ENCODE assay signal across 8 cellular contexts in the genomic region with DNA sequence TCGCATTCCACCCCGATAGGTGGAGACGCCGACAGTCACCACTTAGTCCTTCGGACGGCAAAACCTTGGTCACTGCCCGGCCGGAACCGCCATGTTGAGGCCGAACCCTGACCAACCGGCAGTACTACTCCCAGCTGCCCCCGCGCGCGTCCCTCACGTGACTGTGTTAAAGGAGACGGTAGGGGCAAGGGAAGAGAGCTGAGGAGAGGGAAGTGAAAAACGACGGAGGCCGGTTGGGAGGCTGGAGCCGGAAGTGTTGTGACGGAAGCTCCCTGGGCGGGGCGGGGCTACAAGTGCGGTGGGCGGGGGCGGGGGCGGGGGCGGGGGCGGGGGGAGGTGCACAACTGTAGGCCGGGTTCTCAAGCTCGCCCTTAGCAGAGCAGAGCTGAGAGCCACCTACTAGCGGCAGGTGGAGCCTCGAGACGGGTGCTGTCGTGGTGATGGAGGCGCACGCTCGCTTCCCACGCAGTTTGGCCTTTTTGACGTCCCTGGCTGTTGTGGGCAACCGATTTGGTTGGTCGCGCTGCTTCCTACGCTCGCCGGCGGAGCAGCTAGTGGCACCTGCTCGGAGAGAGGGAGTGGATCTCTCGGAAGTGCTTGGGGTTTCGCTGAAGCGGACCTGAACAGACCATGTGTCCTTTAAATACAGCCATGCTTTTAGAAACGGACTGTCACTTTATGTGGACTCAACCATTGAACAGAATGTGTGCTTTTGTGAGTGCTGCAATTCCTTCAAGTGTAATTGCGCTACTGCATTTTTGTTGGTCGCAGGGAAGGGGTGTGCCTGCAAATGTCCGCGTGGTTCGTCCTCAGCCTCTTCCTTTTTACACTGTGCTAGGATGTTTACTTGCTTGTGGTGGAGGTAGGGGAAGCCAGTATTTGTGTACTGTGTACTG. TPM values are rescaled to one million over a fixed set of nuclear protein-coding genes. Genes with fewer than 3 reads are reported as not detected.
DNase-seq lines count a peak whose midpoint lies in the region; ATAC-seq and TF ChIP-seq lines count a peak whose summit lies in the region.

A gene with protein sequence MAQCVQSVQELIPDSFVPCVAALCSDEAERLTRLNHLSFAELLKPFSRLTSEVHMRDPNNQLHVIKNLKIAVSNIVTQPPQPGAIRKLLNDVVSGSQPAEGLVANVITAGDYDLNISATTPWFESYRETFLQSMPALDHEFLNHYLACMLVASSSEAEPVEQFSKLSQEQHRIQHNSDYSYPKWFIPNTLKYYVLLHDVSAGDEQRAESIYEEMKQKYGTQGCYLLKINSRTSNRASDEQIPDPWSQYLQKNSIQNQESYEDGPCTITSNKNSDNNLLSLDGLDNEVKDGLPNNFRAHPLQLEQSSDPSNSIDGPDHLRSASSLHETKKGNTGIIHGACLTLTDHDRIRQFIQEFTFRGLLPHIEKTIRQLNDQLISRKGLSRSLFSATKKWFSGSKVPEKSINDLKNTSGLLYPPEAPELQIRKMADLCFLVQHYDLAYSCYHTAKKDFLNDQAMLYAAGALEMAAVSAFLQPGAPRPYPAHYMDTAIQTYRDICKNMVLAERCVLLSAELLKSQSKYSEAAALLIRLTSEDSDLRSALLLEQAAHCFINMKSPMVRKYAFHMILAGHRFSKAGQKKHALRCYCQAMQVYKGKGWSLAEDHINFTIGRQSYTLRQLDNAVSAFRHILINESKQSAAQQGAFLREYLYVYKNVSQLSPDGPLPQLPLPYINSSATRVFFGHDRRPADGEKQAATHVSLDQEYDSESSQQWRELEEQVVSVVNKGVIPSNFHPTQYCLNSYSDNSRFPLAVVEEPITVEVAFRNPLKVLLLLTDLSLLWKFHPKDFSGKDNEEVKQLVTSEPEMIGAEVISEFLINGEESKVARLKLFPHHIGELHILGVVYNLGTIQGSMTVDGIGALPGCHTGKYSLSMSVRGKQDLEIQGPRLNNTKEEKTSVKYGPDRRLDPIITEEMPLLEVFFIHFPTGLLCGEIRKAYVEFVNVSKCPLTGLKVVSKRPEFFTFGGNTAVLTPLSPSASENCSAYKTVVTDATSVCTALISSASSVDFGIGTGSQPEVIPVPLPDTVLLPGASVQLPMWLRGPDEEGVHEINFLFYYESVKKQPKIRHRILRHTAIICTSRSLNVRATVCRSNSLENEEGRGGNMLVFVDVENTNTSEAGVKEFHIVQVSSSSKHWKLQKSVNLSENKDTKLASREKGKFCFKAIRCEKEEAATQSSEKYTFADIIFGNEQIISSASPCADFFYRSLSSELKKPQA (N-terminal part only) (minus strand): TSS at position 130 of the 896 bp plus-strand sequence. CDS start 364 bp downstream, outside the sequence.

- ATAC-seq in CD4-positive, alpha-beta T cell (ENCODE audit: poor library complexity), result peak; percentile 88
- ATAC-seq in GM19397 (IDR thresholded peaks at IDR 0.05; ENCODE audit: unreplicated experiment), result peak; percentile 83
- peak; percentile 82 for ATAC-seq in HG03571 (IDR thresholded peaks at IDR 0.05; ENCODE audit: unreplicated experiment)

- POLR2A ChIA-PET in CD4-positive, alpha-beta T cell (lab: Charles Lee), result interaction anchor here (0.5 to 5.0 kb wide), 26 partner anchors 12 to 215 kb away, joined by 3 to 224 read pairs (median 6); a partner anchor contains a TSS
- POLR2A ChIA-PET in activated CD4-positive, alpha-beta memory T cell treated with anti-CD3 and anti-CD28 coated beads for 36 hours (lab: Charles Lee), result interaction anchor here (0.5 to 3.4 kb wide), 7 partner anchors 70 to 193 kb away, joined by 3 to 38 read pairs (median 3); a partner anchor contains a TSS

- H3K27me3 ChIP-seq in CD4-positive, alpha-beta T cell (ENCODE audit: control insufficient read depth, insufficient read depth, low read length), result no peaks in the 10 kb centered on the region
- H3K27me3 ChIP-seq in dorsolateral prefrontal cortex, result no peaks in the 10 kb centered on the region

- H3K4me3 ChIP-seq in dorsolateral prefrontal cortex, result peak within 1 kb of the TSS; percentile 64 to 99 (median 89)
- peak within 1 kb of the TSS; percentile 78 for H3K4me3 ChIP-seq in lower leg skin (ENCODE audit: low read depth, poor library complexity, severe bottlenecking)

- CTCF ChIA-PET in CD4-positive, alpha-beta T cell (lab: Charles Lee), result interaction anchor here (0.8 to 2.6 kb wide), 8 partner anchors 13 to 189 kb away, joined by 3 to 14 read pairs (median 4); a partner anchor contains a TSS
- CTCF ChIA-PET in activated CD4-positive, alpha-beta memory T cell treated with anti-CD3 and anti-CD28 coated beads for 36 hours (lab: Charles Lee), result interaction anchor here (0.6 to 3.5 kb wide), 10 partner anchors 11 to 528 kb away, joined by 3 to 18 read pairs (median 4); a partner anchor contains a TSS

- intact Hi-C loops in CD4-positive, alpha-beta T cell (cut with DNase I, micrococcal nuclease), result loop anchor here (1.0 to 5.0 kb wide), 5 partner anchors 18 to 149 kb away; a partner anchor contains a TSS
- intact Hi-C loops in activated CD4-positive, alpha-beta memory T cell treated with anti-CD3 and anti-CD28 coated beads for 36 hours (cut with micrococcal nuclease), result loop anchor here (1.0 to 2.0 kb wide), 7 partner anchors 14 to 284 kb away; a partner anchor contains a TSS
- intact Hi-C loops in dorsolateral prefrontal cortex (cut with DNase I) (loop anchor here (1.0 to 5.0 kb wide), 3 partner anchors 76 to 149 kb away; a partner anchor contains a TSS), lower leg skin (cut with DNase I; ENCODE audit: low total_unique reads) (no loop called here)

- peak; percentile 83 to 92 (median 85) for DNase-seq in CD4-positive, alpha-beta T cell
- DNase-seq in NCI-H82 (lab: John Stamatoyannopoulos, UW) (peak; percentile 98), dorsolateral prefrontal cortex (peak; percentile 98 to 100 (median 99)), lower leg skin (ENCODE audit: low spot score in 2 of 2) (peak; percentile 98 to 100)
- DNase-seq in activated CD4-positive, alpha-beta memory T cell treated with anti-CD3 and anti-CD28 coated beads for 36 hours, result peak; percentile 95
- peak; percentile 81 to 88 for DNase-seq in stimulated activated CD4-positive, alpha-beta T cell treated with anti-CD3 and anti-CD28 coated beads, Interleukin-4, amount 100 ng/mL, for 48 hours (ENCODE audit: low read depth in 2 of 2)

- H3K4me1 Mint-ChIP-seq in CD4-positive, alpha-beta T cell (ENCODE audit: low read depth), result peaks cover 52% of the 10 kb centered on the region
- H3K4me1 Mint-ChIP-seq in activated CD4-positive, alpha-beta memory T cell treated with anti-CD3 and anti-CD28 coated beads for 36 hours (ENCODE audit: low read depth), result peaks cover 36% of the 10 kb centered on the region

- peaks cover 20% of the 10 kb centered on the region for H3K36me3 Mint-ChIP-seq in CD4-positive, alpha-beta T cell (ENCODE audit: low read depth)
- H3K36me3 Mint-ChIP-seq in activated CD4-positive, alpha-beta memory T cell treated with anti-CD3 and anti-CD28 coated beads for 36 hours, result peaks cover 4% of the 10 kb centered on the region

- H3K27ac Mint-ChIP-seq in CD4-positive, alpha-beta T cell, result peak within 1 kb of the TSS; percentile 93
- H3K27ac Mint-ChIP-seq in activated CD4-positive, alpha-beta memory T cell treated with anti-CD3 and anti-CD28 coated beads for 36 hours, result peak within 1 kb of the TSS; percentile 99

- no peak for TF ChIP-seq POLR2A in lower leg skin (IDR thresholded peaks at IDR 0.05)

- peak within 1 kb of the TSS; percentile 95 for H3K4me3 Mint-ChIP-seq in CD4-positive, alpha-beta T cell
- peak within 1 kb of the TSS; percentile 100 for H3K4me3 Mint-ChIP-seq in activated CD4-positive, alpha-beta memory T cell treated with anti-CD3 and anti-CD28 coated beads for 36 hours

- H3K9me3 Mint-ChIP-seq in CD4-positive, alpha-beta T cell, result no peaks in the 10 kb centered on the region
- no peaks in the 10 kb centered on the region for H3K9me3 Mint-ChIP-seq in activated CD4-positive, alpha-beta memory T cell treated with anti-CD3 and anti-CD28 coated beads for 36 hours

- 0% methylated on average over 35 to 55 of the region's 58 CpGs for WGBS in lower leg skin, 2 donors

- H3K27me3 Mint-ChIP-seq in CD4-positive, alpha-beta T cell, result no peaks in the 10 kb centered on the region
- no peaks in the 10 kb centered on the region for H3K27me3 Mint-ChIP-seq in activated CD4-positive, alpha-beta memory T cell treated with anti-CD3 and anti-CD28 coated beads for 36 hours

- peak within 1 kb of the TSS; percentile 93 for H3K27ac ChIP-seq in CD4-positive, alpha-beta T cell (ENCODE audit: low read depth, low read length)
- peak within 1 kb of the TSS; percentile 60 to 96 (median 88) for H3K27ac ChIP-seq in dorsolateral prefrontal cortex

- peak; percentile 25 for TF ChIP-seq CTCF in CD4-positive, alpha-beta T cell (IDR thresholded peaks at IDR 0.05)
- TF ChIP-seq CTCF in dorsolateral prefrontal cortex (IDR thresholded peaks at IDR 0.05 in 54 of 56, conservative IDR thresholded peaks at IDR 0.05 in 2 of 56; ENCODE audit: low read depth in 1 of 56, partially characterized antibody in 56 of 56), result peak in 26 of 56 donors; percentile 3 to 38 (median 17)
- TF ChIP-seq CTCF in lower leg skin (IDR thresholded peaks at IDR 0.05), result no peak

- no peaks in the 10 kb centered on the region for H3K9me3 ChIP-seq in CD4-positive, alpha-beta T cell (ENCODE audit: control insufficient read depth, low read length)

RNA-seq across cellular contexts. Expression of the gene that starts here (rescaled TPM):
- 10 to 100 TPM; 24.4 to 26.3 TPM for total RNA-seq in CD4-positive, alpha-beta T cell
- total RNA-seq in activated CD4-positive, alpha-beta memory T cell treated with anti-CD3 and anti-CD28 coated beads for 36 hours, result 10 to 100 TPM; 30.4 to 34.2 TPM
- 100 to 1,000 TPM in 1 of 120 experiments, 10 to 100 TPM in 119; 37.1 to 100 (median 56.5) TPM for total RNA-seq in dorsolateral prefrontal cortex
- total RNA-seq in lower leg skin, result 10 to 100 TPM; 43.3 to 54.6 (median 50.5) TPM

Comparison
In these comparisons a context has a peak if more than half of its experiments do, and no peak if none do; other contexts are left out.
1. Peak in every context shown above with its lines: DNase-seq, ATAC-seq, H3K4me3 ChIP-seq and H3K27ac ChIP-seq.